In the genomic region with DNA sequence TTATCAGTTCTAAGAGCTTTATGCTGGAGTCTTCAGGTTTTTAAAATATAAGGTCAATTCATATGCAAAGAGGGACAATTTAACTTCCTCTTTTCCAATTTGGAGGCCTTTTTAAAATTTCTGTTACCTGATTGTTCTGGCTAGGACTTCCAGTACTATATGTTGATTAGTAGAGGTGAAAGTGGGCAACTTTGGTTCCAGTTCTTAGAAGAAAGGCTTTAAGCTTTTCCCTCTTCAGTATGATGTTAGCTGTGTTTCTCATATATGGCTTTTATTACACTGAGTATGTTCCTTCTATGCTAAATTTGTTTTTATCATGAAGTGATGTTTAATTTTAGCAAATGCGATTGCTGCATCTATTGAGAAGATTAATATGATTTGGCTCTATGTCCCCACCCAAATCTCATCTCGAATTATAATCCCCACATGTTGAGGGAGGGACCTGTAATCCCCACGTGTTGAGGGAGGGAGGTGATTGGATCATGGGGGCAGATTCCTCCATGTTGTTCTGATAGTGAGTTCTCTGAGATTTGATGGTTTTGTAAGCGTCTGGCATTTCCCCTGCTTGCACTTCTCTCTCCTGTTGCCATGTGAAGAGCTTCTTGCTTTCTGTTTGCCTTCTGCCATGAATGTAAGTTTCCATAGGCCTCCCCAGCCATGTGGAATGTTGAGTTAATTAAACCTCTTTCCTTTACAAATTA, we compare ENCODE assay signal across 1 cellular context.
TF ChIP-seq lines count a peak whose summit lies in the region.

No MANE protein-coding gene starts in this region.

TF ChIP-seq in K562, 482 proteins besides CTCF, POLR2A, EP300 and RAD21 (continued from another document):
- TF ChIP-seq, protein P1, sequence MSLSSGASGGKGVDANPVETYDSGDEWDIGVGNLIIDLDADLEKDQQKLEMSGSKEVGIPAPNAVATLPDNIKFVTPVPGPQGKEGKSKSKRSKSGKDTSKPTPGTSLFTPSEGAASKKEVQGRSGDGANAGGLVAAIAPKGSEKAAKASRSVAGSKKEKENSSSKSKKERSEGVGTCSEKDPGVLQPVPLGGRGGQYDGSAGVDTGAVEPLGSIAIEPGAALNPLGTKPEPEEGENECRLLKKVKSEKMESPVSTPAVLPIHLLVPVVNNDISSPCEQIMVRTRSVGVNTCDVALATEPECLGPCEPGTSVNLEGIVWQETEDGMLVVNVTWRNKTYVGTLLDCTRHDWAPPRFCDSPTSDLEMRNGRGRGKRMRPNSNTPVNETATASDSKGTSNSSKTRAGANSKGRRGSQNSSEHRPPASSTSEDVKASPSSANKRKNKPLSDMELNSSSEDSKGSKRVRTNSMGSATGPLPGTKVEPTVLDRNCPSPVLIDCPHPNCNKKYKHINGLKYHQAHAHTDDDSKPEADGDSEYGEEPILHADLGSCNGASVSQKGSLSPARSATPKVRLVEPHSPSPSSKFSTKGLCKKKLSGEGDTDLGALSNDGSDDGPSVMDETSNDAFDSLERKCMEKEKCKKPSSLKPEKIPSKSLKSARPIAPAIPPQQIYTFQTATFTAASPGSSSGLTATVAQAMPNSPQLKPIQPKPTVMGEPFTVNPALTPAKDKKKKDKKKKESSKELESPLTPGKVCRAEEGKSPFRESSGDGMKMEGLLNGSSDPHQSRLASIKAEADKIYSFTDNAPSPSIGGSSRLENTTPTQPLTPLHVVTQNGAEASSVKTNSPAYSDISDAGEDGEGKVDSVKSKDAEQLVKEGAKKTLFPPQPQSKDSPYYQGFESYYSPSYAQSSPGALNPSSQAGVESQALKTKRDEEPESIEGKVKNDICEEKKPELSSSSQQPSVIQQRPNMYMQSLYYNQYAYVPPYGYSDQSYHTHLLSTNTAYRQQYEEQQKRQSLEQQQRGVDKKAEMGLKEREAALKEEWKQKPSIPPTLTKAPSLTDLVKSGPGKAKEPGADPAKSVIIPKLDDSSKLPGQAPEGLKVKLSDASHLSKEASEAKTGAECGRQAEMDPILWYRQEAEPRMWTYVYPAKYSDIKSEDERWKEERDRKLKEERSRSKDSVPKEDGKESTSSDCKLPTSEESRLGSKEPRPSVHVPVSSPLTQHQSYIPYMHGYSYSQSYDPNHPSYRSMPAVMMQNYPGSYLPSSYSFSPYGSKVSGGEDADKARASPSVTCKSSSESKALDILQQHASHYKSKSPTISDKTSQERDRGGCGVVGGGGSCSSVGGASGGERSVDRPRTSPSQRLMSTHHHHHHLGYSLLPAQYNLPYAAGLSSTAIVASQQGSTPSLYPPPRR (CRISPR knock-in tag; IDR thresholded peaks at IDR 0.05; ENCODE audit: borderline replicate concordance): no peak
- TF ChIP-seq, protein P2, sequence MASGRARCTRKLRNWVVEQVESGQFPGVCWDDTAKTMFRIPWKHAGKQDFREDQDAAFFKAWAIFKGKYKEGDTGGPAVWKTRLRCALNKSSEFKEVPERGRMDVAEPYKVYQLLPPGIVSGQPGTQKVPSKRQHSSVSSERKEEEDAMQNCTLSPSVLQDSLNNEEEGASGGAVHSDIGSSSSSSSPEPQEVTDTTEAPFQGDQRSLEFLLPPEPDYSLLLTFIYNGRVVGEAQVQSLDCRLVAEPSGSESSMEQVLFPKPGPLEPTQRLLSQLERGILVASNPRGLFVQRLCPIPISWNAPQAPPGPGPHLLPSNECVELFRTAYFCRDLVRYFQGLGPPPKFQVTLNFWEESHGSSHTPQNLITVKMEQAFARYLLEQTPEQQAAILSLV (tag; IDR thresholded peaks at IDR 0.05): no peak
- TF ChIP-seq, protein P3, sequence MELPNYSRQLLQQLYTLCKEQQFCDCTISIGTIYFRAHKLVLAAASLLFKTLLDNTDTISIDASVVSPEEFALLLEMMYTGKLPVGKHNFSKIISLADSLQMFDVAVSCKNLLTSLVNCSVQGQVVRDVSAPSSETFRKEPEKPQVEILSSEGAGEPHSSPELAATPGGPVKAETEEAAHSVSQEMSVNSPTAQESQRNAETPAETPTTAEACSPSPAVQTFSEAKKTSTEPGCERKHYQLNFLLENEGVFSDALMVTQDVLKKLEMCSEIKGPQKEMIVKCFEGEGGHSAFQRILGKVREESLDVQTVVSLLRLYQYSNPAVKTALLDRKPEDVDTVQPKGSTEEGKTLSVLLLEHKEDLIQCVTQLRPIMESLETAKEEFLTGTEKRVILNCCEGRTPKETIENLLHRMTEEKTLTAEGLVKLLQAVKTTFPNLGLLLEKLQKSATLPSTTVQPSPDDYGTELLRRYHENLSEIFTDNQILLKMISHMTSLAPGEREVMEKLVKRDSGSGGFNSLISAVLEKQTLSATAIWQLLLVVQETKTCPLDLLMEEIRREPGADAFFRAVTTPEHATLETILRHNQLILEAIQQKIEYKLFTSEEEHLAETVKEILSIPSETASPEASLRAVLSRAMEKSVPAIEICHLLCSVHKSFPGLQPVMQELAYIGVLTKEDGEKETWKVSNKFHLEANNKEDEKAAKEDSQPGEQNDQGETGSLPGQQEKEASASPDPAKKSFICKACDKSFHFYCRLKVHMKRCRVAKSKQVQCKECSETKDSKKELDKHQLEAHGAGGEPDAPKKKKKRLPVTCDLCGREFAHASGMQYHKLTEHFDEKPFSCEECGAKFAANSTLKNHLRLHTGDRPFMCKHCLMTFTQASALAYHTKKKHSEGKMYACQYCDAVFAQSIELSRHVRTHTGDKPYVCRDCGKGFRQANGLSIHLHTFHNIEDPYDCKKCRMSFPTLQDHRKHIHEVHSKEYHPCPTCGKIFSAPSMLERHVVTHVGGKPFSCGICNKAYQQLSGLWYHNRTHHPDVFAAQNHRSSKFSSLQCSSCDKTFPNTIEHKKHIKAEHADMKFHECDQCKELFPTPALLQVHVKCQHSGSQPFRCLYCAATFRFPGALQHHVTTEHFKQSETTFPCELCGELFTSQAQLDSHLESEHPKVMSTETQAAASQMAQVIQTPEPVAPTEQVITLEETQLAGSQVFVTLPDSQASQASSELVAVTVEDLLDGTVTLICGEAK (IDR thresholded peaks at IDR 0.05): no peak
- TF ChIP-seq, protein P3 (CRISPR knock-in tag; IDR thresholded peaks at IDR 0.05): no peak
- peak; percentile 73; the same call in 1 of the 2 replicates for TF ChIP-seq SOX6 (IDR thresholded peaks at IDR 0.05)
- no peak for TF ChIP-seq U2AF2 (optimal IDR thresholded peaks at IDR 0.05; ENCODE audit: low read depth, low read length)
- no peak for TF ChIP-seq BRD4 (IDR thresholded peaks at IDR 0.05)
- TF ChIP-seq MEIS2 (IDR thresholded peaks at IDR 0.05; ENCODE audit: partially characterized antibody): peak; percentile 12
- no peak for TF ChIP-seq ASH1L (IDR thresholded peaks at IDR 0.05; ENCODE audit: borderline replicate concordance, low read depth, partially characterized antibody)
- TF ChIP-seq, protein P4, sequence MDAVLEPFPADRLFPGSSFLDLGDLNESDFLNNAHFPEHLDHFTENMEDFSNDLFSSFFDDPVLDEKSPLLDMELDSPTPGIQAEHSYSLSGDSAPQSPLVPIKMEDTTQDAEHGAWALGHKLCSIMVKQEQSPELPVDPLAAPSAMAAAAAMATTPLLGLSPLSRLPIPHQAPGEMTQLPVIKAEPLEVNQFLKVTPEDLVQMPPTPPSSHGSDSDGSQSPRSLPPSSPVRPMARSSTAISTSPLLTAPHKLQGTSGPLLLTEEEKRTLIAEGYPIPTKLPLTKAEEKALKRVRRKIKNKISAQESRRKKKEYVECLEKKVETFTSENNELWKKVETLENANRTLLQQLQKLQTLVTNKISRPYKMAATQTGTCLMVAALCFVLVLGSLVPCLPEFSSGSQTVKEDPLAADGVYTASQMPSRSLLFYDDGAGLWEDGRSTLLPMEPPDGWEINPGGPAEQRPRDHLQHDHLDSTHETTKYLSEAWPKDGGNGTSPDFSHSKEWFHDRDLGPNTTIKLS (IDR thresholded peaks at IDR 0.05; ENCODE audit: borderline replicate concordance, low read depth): peak; percentile 34; the same call in 1 of the 2 replicates
- TF ChIP-seq TRIM24 (IDR thresholded peaks at IDR 0.05): 0 out of 4 replicates have a peak, but pooled peaks of 1 of the 2 experiments have one; percentile 25
- TF ChIP-seq, protein P5, sequence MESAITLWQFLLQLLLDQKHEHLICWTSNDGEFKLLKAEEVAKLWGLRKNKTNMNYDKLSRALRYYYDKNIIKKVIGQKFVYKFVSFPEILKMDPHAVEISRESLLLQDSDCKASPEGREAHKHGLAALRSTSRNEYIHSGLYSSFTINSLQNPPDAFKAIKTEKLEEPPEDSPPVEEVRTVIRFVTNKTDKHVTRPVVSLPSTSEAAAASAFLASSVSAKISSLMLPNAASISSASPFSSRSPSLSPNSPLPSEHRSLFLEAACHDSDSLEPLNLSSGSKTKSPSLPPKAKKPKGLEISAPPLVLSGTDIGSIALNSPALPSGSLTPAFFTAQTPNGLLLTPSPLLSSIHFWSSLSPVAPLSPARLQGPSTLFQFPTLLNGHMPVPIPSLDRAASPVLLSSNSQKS (CRISPR knock-in tag; IDR thresholded peaks at IDR 0.05): no peak
- 0 out of 2 replicates have a peak, but pooled peaks have one; percentile 25 for TF ChIP-seq CC2D1A (IDR thresholded peaks at IDR 0.05)
- TF ChIP-seq, protein P6, sequence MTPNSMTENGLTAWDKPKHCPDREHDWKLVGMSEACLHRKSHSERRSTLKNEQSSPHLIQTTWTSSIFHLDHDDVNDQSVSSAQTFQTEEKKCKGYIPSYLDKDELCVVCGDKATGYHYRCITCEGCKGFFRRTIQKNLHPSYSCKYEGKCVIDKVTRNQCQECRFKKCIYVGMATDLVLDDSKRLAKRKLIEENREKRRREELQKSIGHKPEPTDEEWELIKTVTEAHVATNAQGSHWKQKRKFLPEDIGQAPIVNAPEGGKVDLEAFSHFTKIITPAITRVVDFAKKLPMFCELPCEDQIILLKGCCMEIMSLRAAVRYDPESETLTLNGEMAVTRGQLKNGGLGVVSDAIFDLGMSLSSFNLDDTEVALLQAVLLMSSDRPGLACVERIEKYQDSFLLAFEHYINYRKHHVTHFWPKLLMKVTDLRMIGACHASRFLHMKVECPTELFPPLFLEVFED (CRISPR knock-in tag; conservative IDR thresholded peaks at IDR 0.05): 0 out of 2 replicates have a peak, but pooled peaks have one; percentile 45
- TF ChIP-seq, protein P7, sequence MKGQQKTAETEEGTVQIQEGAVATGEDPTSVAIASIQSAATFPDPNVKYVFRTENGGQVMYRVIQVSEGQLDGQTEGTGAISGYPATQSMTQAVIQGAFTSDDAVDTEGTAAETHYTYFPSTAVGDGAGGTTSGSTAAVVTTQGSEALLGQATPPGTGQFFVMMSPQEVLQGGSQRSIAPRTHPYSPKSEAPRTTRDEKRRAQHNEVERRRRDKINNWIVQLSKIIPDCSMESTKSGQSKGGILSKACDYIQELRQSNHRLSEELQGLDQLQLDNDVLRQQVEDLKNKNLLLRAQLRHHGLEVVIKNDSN (CRISPR knock-in tag; IDR thresholded peaks at IDR 0.05): no peak; the same call in 1 of the 2 replicates
- no peak for TF ChIP-seq HMG20A (CRISPR knock-in tag; conservative IDR thresholded peaks at IDR 0.05)
- TF ChIP-seq XRCC4 (IDR thresholded peaks at IDR 0.05; ENCODE audit: extremely low read depth, insufficient read depth, insufficient read length): no peak
- no peak for TF ChIP-seq ZFP36 (IDR thresholded peaks at IDR 0.05; ENCODE audit: low read depth, low read length, partially characterized antibody)
- no peak for TF ChIP-seq GATA2 (CRISPR knock-in tag; IDR thresholded peaks at IDR 0.05)
- TF ChIP-seq ZNF224 (CRISPR knock-in tag; IDR thresholded peaks at IDR 0.05): no peak
- TF ChIP-seq, protein P8, sequence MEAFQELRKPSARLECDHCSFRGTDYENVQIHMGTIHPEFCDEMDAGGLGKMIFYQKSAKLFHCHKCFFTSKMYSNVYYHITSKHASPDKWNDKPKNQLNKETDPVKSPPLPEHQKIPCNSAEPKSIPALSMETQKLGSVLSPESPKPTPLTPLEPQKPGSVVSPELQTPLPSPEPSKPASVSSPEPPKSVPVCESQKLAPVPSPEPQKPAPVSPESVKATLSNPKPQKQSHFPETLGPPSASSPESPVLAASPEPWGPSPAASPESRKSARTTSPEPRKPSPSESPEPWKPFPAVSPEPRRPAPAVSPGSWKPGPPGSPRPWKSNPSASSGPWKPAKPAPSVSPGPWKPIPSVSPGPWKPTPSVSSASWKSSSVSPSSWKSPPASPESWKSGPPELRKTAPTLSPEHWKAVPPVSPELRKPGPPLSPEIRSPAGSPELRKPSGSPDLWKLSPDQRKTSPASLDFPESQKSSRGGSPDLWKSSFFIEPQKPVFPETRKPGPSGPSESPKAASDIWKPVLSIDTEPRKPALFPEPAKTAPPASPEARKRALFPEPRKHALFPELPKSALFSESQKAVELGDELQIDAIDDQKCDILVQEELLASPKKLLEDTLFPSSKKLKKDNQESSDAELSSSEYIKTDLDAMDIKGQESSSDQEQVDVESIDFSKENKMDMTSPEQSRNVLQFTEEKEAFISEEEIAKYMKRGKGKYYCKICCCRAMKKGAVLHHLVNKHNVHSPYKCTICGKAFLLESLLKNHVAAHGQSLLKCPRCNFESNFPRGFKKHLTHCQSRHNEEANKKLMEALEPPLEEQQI (IDR thresholded peaks at IDR 0.05): no peak
TF ChIP-seq in K562: peak in this region for 15.
